In genomic region chr17:58531122-58531521, GRCh38 we compare ENCODE assay signal across 9 cellular contexts. TPM values are rescaled to one million over a fixed set of nuclear protein-coding genes. Genes with fewer than 3 reads are reported as not detected.
A peak's percentile ranks its signal among the peaks of the same experiment; 100 is the strongest.
DNase-seq lines count a peak whose midpoint lies in the region; ATAC-seq and TF ChIP-seq lines count a peak whose summit lies in the region.
"Had no signal": no experiment of that assay in that cellular context is flagged by ENCODE, and none has a peak within 500 bp of the region (broad histone marks: within the 10 kb centered on the region; RNA-seq: fewer than 3 reads in every experiment).

No MANE protein-coding gene starts in this region.

- no peak overlapping the region for H3K27ac Mint-ChIP-seq in CD4-positive, alpha-beta memory T cell
- H3K27ac Mint-ChIP-seq in osteocyte (ENCODE audit: unreplicated experiment), result no peak overlapping the region

- TF ChIP-seq EP300 in esophagus muscularis mucosa (IDR thresholded peaks at IDR 0.05), result no peak

- POLR2A ChIA-PET in CD4-positive, alpha-beta memory T cell (lab: Charles Lee; ENCODE audit: partially characterized antibody), result interaction anchor here (1.4 to 4.9 kb wide), 2 partner anchors 13 to 16 kb away, joined by 11 to 30 read pairs; partner anchors contain the start of gene MTMR4

- ATAC-seq in GM18498 (IDR thresholded peaks at IDR 0.05; ENCODE audit: unreplicated experiment), result no peak
- no peak for ATAC-seq in activated CD4-positive, CD25-positive, alpha-beta regulatory T cell treated with anti-CD3 and anti-CD28 coated beads, Interleukin-2, amount 50 U/mL, for 24 hours

- CTCF ChIA-PET in CD4-positive, alpha-beta memory T cell (lab: Charles Lee; ENCODE audit: partially characterized antibody), result interaction anchor here (0.6 to 0.7 kb wide), 2 partner anchors 12 to 185 kb away, joined by 3 read pairs; no protein-coding TSS in a partner anchor

- no peak for TF ChIP-seq POLR2A in Peyer's patch (IDR thresholded peaks at IDR 0.05)
- no peak for TF ChIP-seq POLR2A in esophagus muscularis mucosa (IDR thresholded peaks at IDR 0.05; ENCODE audit: low read depth)

- no peak for DNase-seq in CD4-positive, alpha-beta memory T cell
- DNase-seq in Peyer's patch (no peak), esophagus muscularis mucosa (ENCODE audit: extremely low spot score) (no peak), osteocyte (ENCODE audit: extremely low spot score, unreplicated experiment) (no peak), putamen (ENCODE audit: low spot score) (no peak), NCI-H69 (lab: John Stamatoyannopoulos, UW) (no peak)

- H3K36me3 ChIP-seq in CD4-positive, alpha-beta memory T cell (ENCODE audit: insufficient read depth, low read length), result no peaks in the 10 kb centered on the region
- no peaks in the 10 kb centered on the region for H3K36me3 ChIP-seq in Peyer's patch
- H3K36me3 ChIP-seq in esophagus muscularis mucosa, result no peaks in the 10 kb centered on the region

- no peak overlapping the region for H3K27ac ChIP-seq in CD4-positive, alpha-beta memory T cell (ENCODE audit: low read depth, low read length)
- H3K27ac ChIP-seq in Peyer's patch, result peak overlapping the region in 2 of 4 donors; percentile 44 to 59
- H3K27ac ChIP-seq in esophagus muscularis mucosa (replicated peaks in 1 of 4), result peak overlapping the region; percentile 59 to 76 (median 66)
- H3K27ac ChIP-seq: HL-60 had no signal

- no peaks in the 10 kb centered on the region for H3K9me3 Mint-ChIP-seq in CD4-positive, alpha-beta memory T cell
- H3K9me3 Mint-ChIP-seq in osteocyte (ENCODE audit: unreplicated experiment), result no peaks in the 10 kb centered on the region

- intact Hi-C loops in CD4-positive, alpha-beta memory T cell (cut with micrococcal nuclease), result no loop called here
- intact Hi-C loops in esophagus muscularis mucosa (cut with DNase I), result no loop called here

- peaks cover 0 to 5% of the 10 kb centered on the region in 2 donors for H3K27me3 Mint-ChIP-seq in CD4-positive, alpha-beta memory T cell
- peaks cover 2% of the 10 kb centered on the region for H3K27me3 Mint-ChIP-seq in osteocyte (ENCODE audit: unreplicated experiment)

- H3K27me3 ChIP-seq in CD4-positive, alpha-beta memory T cell (ENCODE audit: insufficient read depth, low read length), result no peaks in the 10 kb centered on the region
- H3K27me3 ChIP-seq in Peyer's patch (no peaks in the 10 kb centered on the region), esophagus muscularis mucosa (no peaks in the 10 kb centered on the region)

- no peaks in the 10 kb centered on the region for H3K9me3 ChIP-seq in CD4-positive, alpha-beta memory T cell (ENCODE audit: control insufficient read depth in 1 of 2, low read length in 2 of 2)
- H3K9me3 ChIP-seq in Peyer's patch, result no peaks in the 10 kb centered on the region
- no peaks in the 10 kb centered on the region for H3K9me3 ChIP-seq in esophagus muscularis mucosa

- H3K36me3 Mint-ChIP-seq in CD4-positive, alpha-beta memory T cell, result no peaks in the 10 kb centered on the region
- no peaks in the 10 kb centered on the region for H3K36me3 Mint-ChIP-seq in osteocyte (ENCODE audit: unreplicated experiment)

- peak overlapping the region; percentile 40 to 74 (median 62) for H3K4me3 Mint-ChIP-seq in CD4-positive, alpha-beta memory T cell
- H3K4me3 Mint-ChIP-seq in osteocyte (ENCODE audit: unreplicated experiment), result peak overlapping the region; percentile 62

- peaks cover 11% of the 10 kb centered on the region for H3K4me1 ChIP-seq in CD4-positive, alpha-beta memory T cell (ENCODE audit: insufficient read depth, low read length)
- peaks cover 0 to 11% (median 0%) of the 10 kb centered on the region in 4 donors for H3K4me1 ChIP-seq in Peyer's patch
- peaks cover 29 to 55% (median 37%) of the 10 kb centered on the region in 4 donors for H3K4me1 ChIP-seq in esophagus muscularis mucosa

- TF ChIP-seq CTCF in Peyer's patch (IDR thresholded peaks at IDR 0.05), result no peak
- TF ChIP-seq CTCF in esophagus muscularis mucosa (IDR thresholded peaks at IDR 0.05), result no peak
- TF ChIP-seq CTCF in osteocyte (IDR thresholded peaks at IDR 0.05), result no peak

- no CpG with 5 or more reads among the region's 3 CpGs for WGBS in esophagus muscularis mucosa

- H3K4me3 ChIP-seq in CD4-positive, alpha-beta memory T cell (ENCODE audit: low read length in 2 of 2), result peak overlapping the region in 1 of 2 donors; percentile 29
- H3K4me3 ChIP-seq in Peyer's patch (peak overlapping the region; percentile 41 to 73 (median 57)), esophagus muscularis mucosa (peak overlapping the region; percentile 60 to 81 (median 65))

- H3K4me1 Mint-ChIP-seq in CD4-positive, alpha-beta memory T cell, result peaks cover 0 to 4% (median 0%) of the 10 kb centered on the region in 4 donors
- peaks cover 55% of the 10 kb centered on the region for H3K4me1 Mint-ChIP-seq in osteocyte (ENCODE audit: unreplicated experiment)

RNA-seq across cellular contexts. Expression of gene MTMR4, which starts 16.7 kb away (rescaled TPM):
- 10 to 100 TPM; 60.4 to 65.7 TPM for total RNA-seq in CD4-positive, alpha-beta memory T cell
- polyA plus RNA-seq in CD4-positive, alpha-beta memory T cell, result 10 to 100 TPM; 17.5 to 23.5 TPM
- total RNA-seq in Peyer's patch (100 to 1,000 TPM in 2 of 4 donors, 10 to 100 TPM in 2; 46.2 to 129 (median 105) TPM), esophagus muscularis mucosa (10 to 100 TPM; 24.4 to 29.9 (median 28.4) TPM), osteocyte (47.3 and 47.4 TPM in 2 replicates)

RNA-seq across cellular contexts. Expression of gene HSF5, which starts 42.9 kb away (rescaled TPM):
- 1 to 10 TPM; 2.1 to 2.4 TPM for total RNA-seq in CD4-positive, alpha-beta memory T cell
- polyA plus RNA-seq in CD4-positive, alpha-beta memory T cell, result 1 to 10 TPM in 1 of 2 donors, under 1 TPM in 1; 0.84 to 1.4 TPM
- total RNA-seq in Peyer's patch, result under 1 TPM in 2 of 4 donors, not detected in 2; 0.28 to 0.83 TPM
- total RNA-seq in esophagus muscularis mucosa, result under 1 TPM in 2 of 4 donors, not detected in 2; under 0.01 to 0.13 TPM
- total RNA-seq in osteocyte, result not detected in 2 replicates
